Comparison of ENCODE assay signal across 8 cellular contexts in genomic region chr11:121494355-121495099, GRCh38. TPM values are rescaled to one million over a fixed set of nuclear protein-coding genes. Genes with fewer than 3 reads are reported as not detected.
DNase-seq lines count a peak whose midpoint lies in the region; ATAC-seq and TF ChIP-seq lines count a peak whose summit lies in the region.

No MANE protein-coding gene starts in this region.

- H3K27me3 ChIP-seq in brain microvascular endothelial cell (replicated peaks) = no peaks in the 10 kb centered on the region

- in situ Hi-C loops in brain microvascular endothelial cell (cut with HindIII; ENCODE audit: low pct_ligation_motif_present, low sequenced_read_pairs) = no loop called here

- H3K9me3 Mint-ChIP-seq in activated CD8-positive, alpha-beta memory T cell treated with anti-CD3 and anti-CD28 coated beads, Interleukin-2, amount 10 ng/mL, durations not matched to agents 7 days and 5 days (ENCODE audit: low read depth) = no peaks in the 10 kb centered on the region

- H3K4me3 Mint-ChIP-seq in activated CD8-positive, alpha-beta memory T cell treated with anti-CD3 and anti-CD28 coated beads, Interleukin-2, amount 10 ng/mL, durations not matched to agents 7 days and 5 days = no peak overlapping the region

- CTCF ChIA-PET in activated CD8-positive, alpha-beta memory T cell treated with anti-CD3 and anti-CD28 coated beads, Interleukin-2, amount 10 ng/mL, durations not matched to agents 7 days and 5 days (lab: Charles Lee) = interaction anchor here (1.1 kb wide), 2 partner anchors 20 to 42 kb away, joined by 3 read pairs; partner anchors contain the start of gene SORL1

- H3K27ac Mint-ChIP-seq in activated CD8-positive, alpha-beta memory T cell treated with anti-CD3 and anti-CD28 coated beads, Interleukin-2, amount 10 ng/mL, durations not matched to agents 7 days and 5 days = peak overlapping the region; percentile 45

- peaks cover 13% of the 10 kb centered on the region for H3K4me1 Mint-ChIP-seq in activated CD8-positive, alpha-beta memory T cell treated with anti-CD3 and anti-CD28 coated beads, Interleukin-2, amount 10 ng/mL, durations not matched to agents 7 days and 5 days

- peaks cover 48% of the 10 kb centered on the region for H3K36me3 Mint-ChIP-seq in activated CD8-positive, alpha-beta memory T cell treated with anti-CD3 and anti-CD28 coated beads, Interleukin-2, amount 10 ng/mL, durations not matched to agents 7 days and 5 days

- TF ChIP-seq CTCF in brain microvascular endothelial cell (IDR thresholded peaks at IDR 0.05; ENCODE audit: low read depth, low read length, missing control alignments) = no peak

- no peaks in the 10 kb centered on the region for H3K27me3 Mint-ChIP-seq in activated CD8-positive, alpha-beta memory T cell treated with anti-CD3 and anti-CD28 coated beads, Interleukin-2, amount 10 ng/mL, durations not matched to agents 7 days and 5 days

- DNase-seq in SKM-1 treated with dmso at 0.1 percent for 144 hours (lab: John Stamatoyannopoulos, UW; ENCODE audit: unreplicated experiment) = peak; percentile 20
- no peak for DNase-seq in SKM-1 (lab: John Stamatoyannopoulos, UW; ENCODE audit: unreplicated experiment)
- no peak for DNase-seq in activated CD8-positive, alpha-beta memory T cell treated with anti-CD3 and anti-CD28 coated beads, Interleukin-2, amount 10 ng/mL, durations not matched to agents 7 days and 5 days
- peak; percentile 28 to 47 for DNase-seq in stimulated activated CD4-positive, alpha-beta T cell treated with anti-CD3 and anti-CD28 coated beads, Interleukin-2, amount 100 ng/mL, for 48 hours
- DNase-seq in COLO829 (ENCODE audit: low spot score) = no peak
- DNase-seq in brain microvascular endothelial cell = no peak
- DNase-seq in NCI-H446 treated with DMSO at 0.1 percent for 48 hours (lab: John Stamatoyannopoulos, UW) = no peak

- H3K27ac ChIP-seq in brain microvascular endothelial cell = no peak overlapping the region

- no peaks in the 10 kb centered on the region for H3K36me3 ChIP-seq in brain microvascular endothelial cell (replicated peaks)

- no peak overlapping the region for H3K4me3 ChIP-seq in brain microvascular endothelial cell (ENCODE audit: low read depth, low read length)

- ATAC-seq in HG03432 (IDR thresholded peaks at IDR 0.05; ENCODE audit: unreplicated experiment) = peak; percentile 83
- ATAC-seq in activated CD8-positive, alpha-beta memory T cell treated with anti-CD3 and anti-CD28 coated beads, Interleukin-2, amount 10 ng/mL, durations not matched to agents 7 days and 5 days = no peak

RNA-seq across cellular contexts. Expression of gene SORL1, which starts 42.4 kb away (rescaled TPM):
- 10 to 100 TPM; 17.4 to 38.6 TPM for total RNA-seq in activated CD8-positive, alpha-beta memory T cell treated with anti-CD3 and anti-CD28 coated beads, Interleukin-2, amount 10 ng/mL, durations not matched to agents 7 days and 5 days

Comparison
In these comparisons a context has a peak if more than half of its experiments do, and no peak if none do; other contexts are left out.
1. DNase-seq: peak in SKM-1 treated with dmso at 0.1 percent for 144 hours (single experiment) and stimulated activated CD4-positive, alpha-beta T cell treated with anti-CD3 and anti-CD28 coated beads, Interleukin-2, amount 100 ng/mL, for 48 hours (2 of 2); none in SKM-1 (single experiment), activated CD8-positive, alpha-beta memory T cell treated with anti-CD3 and anti-CD28 coated beads, Interleukin-2, amount 10 ng/mL, durations not matched to agents 7 days and 5 days (single experiment), COLO829 (single experiment), brain microvascular endothelial cell (single experiment) and NCI-H446 treated with DMSO at 0.1 percent for 48 hours (single experiment).